8 cellular contexts compared by ENCODE assay signal in the genomic region with DNA sequence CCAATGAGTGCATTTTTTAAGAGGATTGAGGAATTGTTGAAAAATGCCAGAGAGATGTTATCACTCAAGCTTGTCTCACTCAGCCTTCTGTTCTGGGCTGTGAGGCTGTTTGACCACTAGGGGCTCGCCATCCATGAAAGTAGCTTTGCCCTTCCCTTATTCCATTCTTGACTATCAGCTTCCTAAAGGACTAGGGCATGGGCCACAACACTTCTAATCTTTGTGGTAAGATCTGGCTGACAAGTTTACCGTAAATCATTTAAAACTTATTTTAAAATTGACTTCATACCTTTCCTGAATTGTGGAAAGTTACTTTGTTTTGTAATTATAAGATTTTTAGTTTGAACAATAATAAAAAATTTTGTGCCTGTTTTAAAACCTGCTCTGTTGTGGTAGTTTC. TPM values are rescaled to one million over a fixed set of nuclear protein-coding genes. Genes with fewer than 3 reads are reported as not detected.
A peak's percentile ranks its signal among the peaks of the same experiment; 100 is the strongest.
DNase-seq lines count a peak whose midpoint lies in the region; ATAC-seq, FAIRE-seq and TF ChIP-seq lines count a peak whose summit lies in the region.

No MANE protein-coding gene starts in this region.

- H3K4me1 Mint-ChIP-seq in natural killer cell, result no peaks in the 10 kb centered on the region

- DNase-seq in ELF-1 (ENCODE audit: low read depth, low spot score) (peak; percentile 81), HT-29 (ENCODE audit: low spot score) (peak; percentile 78), glomerular visceral epithelial cell (ENCODE audit: extremely low spot score) (peak; percentile 61), sigmoid colon (no peak), GF-D8 (lab: John Stamatoyannopoulos, UW) (no peak), natural killer cell (no peak)

- no peak for TF ChIP-seq POLR2A in sigmoid colon (IDR thresholded peaks at IDR 0.05)

- H3K4me3 ChIP-seq in sigmoid colon, result no peak overlapping the region

- H3K27ac Mint-ChIP-seq in natural killer cell, result no peak overlapping the region

- intact Hi-C loops in sigmoid colon (cut with DNase I) (no loop called here), natural killer cell (cut with micrococcal nuclease) (no loop called here)

- FAIRE-seq in TTC549 (lab: Jason Lieb, UNC), result peak; percentile 55

- H3K36me3 ChIP-seq in sigmoid colon, result peaks cover 0 to 19% (median 0%) of the 10 kb centered on the region in 4 donors

- no peaks in the 10 kb centered on the region for H3K27me3 Mint-ChIP-seq in natural killer cell (ENCODE audit: low read depth in 2 of 2)

- TF ChIP-seq CTCF in sigmoid colon (IDR thresholded peaks at IDR 0.05) (peak in 3 of 4 experiments; percentile 26 to 52 (median 31)), natural killer cell (IDR thresholded peaks at IDR 0.05) (no peak)

- no peaks in the 10 kb centered on the region for H3K9me3 ChIP-seq in sigmoid colon

- H3K27ac ChIP-seq in sigmoid colon, result no peak overlapping the region

- no peaks in the 10 kb centered on the region for H3K9me3 Mint-ChIP-seq in natural killer cell

- no peak for TF ChIP-seq EP300 in sigmoid colon (IDR thresholded peaks at IDR 0.05)

- no peaks in the 10 kb centered on the region for H3K4me1 ChIP-seq in sigmoid colon

- ATAC-seq in HG02642 (IDR thresholded peaks at IDR 0.05; ENCODE audit: poor library complexity, unreplicated experiment), result no peak
- ATAC-seq in natural killer cell, result no peak

- H3K36me3 Mint-ChIP-seq in natural killer cell, result no peaks in the 10 kb centered on the region

- WGBS in sigmoid colon, 2 donors, result 77 to 81% methylated on average over 2 of the region's 2 CpGs

- no peaks in the 10 kb centered on the region for H3K27me3 ChIP-seq in sigmoid colon

- no peak overlapping the region for H3K4me3 Mint-ChIP-seq in natural killer cell

RNA-seq across cellular contexts. Expression of a gene that starts 49.5 kb away (rescaled TPM):
- 519 and 587 TPM in 2 replicates for total RNA-seq in HT-29 (2014; rRNA removed; shearing (Covaris generic))
- total RNA-seq in sigmoid colon (10 to 100 TPM; 16.1 to 27.8 (median 24.9) TPM), natural killer cell (1 to 10 TPM; 6.8 to 10.0 (median 9.6) TPM)
- 10 to 100 TPM; 44.4 to 46.5 (median 45.5) TPM for polyA plus RNA-seq in sigmoid colon

Comparison
In these comparisons a context has a peak if more than half of its experiments do, and no peak if none do; other contexts are left out.
1. DNase-seq: peak in ELF-1 (single experiment), HT-29 (single experiment) and glomerular visceral epithelial cell (single experiment); none in sigmoid colon (single experiment), GF-D8 (single experiment) and natural killer cell (single experiment).
2. RNA of a gene that starts 49.5 kb away (total RNA-seq): 519 to 587 TPM in HT-29; 16.1 to 27.8 TPM in sigmoid colon and 6.8 to 10.0 TPM in natural killer cell; every median in the first group is over 10 times any median in the second.